ENCODE assay signal across 8 cellular contexts in genomic region chr7:2520131-2520807, GRCh38. TPM values are rescaled to one million over a fixed set of nuclear protein-coding genes. Genes with fewer than 3 reads are reported as not detected.
A peak's percentile ranks its signal among the peaks of the same experiment; 100 is the strongest.
DNase-seq lines count a peak whose midpoint lies in the region; ATAC-seq and TF ChIP-seq lines count a peak whose summit lies in the region.

No MANE protein-coding gene starts in this region.

- H3K27ac ChIP-seq in body of pancreas (peak overlapping the region; percentile 89 to 98 (median 93)), lower lobe of right lung (peak overlapping the region; percentile 92), upper lobe of right lung (peak overlapping the region; percentile 47)

- peaks cover 58% of the 10 kb centered on the region for H3K4me1 ChIP-seq in body of pancreas
- H3K4me1 ChIP-seq in lower lobe of right lung = peaks cover 58% of the 10 kb centered on the region
- peaks cover 54% of the 10 kb centered on the region for H3K4me1 ChIP-seq in upper lobe of right lung

- POLR2A ChIA-PET in activated CD4-positive, alpha-beta T cell treated with anti-CD3 and anti-CD28 coated beads for 36 hours (lab: Charles Lee) = interaction anchor here (1.5 kb wide), 1 partner anchor 9 kb away, joined by 3 read pairs; no protein-coding TSS in a partner anchor

- no peaks in the 10 kb centered on the region for H3K9me3 Mint-ChIP-seq in activated CD4-positive, alpha-beta T cell treated with anti-CD3 and anti-CD28 coated beads for 36 hours (ENCODE audit: low read depth)

- H3K27ac Mint-ChIP-seq in activated CD4-positive, alpha-beta T cell treated with anti-CD3 and anti-CD28 coated beads for 36 hours = peak overlapping the region; percentile 73

- H3K4me3 ChIP-seq in body of pancreas (peak overlapping the region; percentile 44 to 68), lower lobe of right lung (peak overlapping the region; percentile 77), upper lobe of right lung (peak overlapping the region; percentile 65)

- no peak for ATAC-seq in activated CD4-positive, alpha-beta T cell treated with anti-CD3 and anti-CD28 coated beads for 36 hours
- ATAC-seq in body of pancreas (no peak), lower lobe of right lung (no peak), upper lobe of right lung (no peak)

- TF ChIP-seq POLR2A in body of pancreas (IDR thresholded peaks at IDR 0.05) = peak in 1 of 3 donors; percentile 28

- H3K27me3 Mint-ChIP-seq in activated CD4-positive, alpha-beta T cell treated with anti-CD3 and anti-CD28 coated beads for 36 hours = no peaks in the 10 kb centered on the region

- H3K9me3 ChIP-seq in body of pancreas (no peaks in the 10 kb centered on the region), lower lobe of right lung (no peaks in the 10 kb centered on the region), upper lobe of right lung (no peaks in the 10 kb centered on the region)

- DNase-seq in activated CD4-positive, alpha-beta T cell treated with anti-CD3 and anti-CD28 coated beads for 36 hours = peak; percentile 65
- no peak for DNase-seq in activated CD4-positive, alpha-beta T cell treated with anti-CD3 and anti-CD28 coated beads, Interleukin-2, amount 50 U/mL, for 1 hour
- DNase-seq in NCI-H510A (lab: John Stamatoyannopoulos, UW) (peak; percentile 67), body of pancreas (peak; percentile 57 to 68 (median 60)), lower lobe of right lung (peak; percentile 73), upper lobe of right lung (no peak), NCI-H1436 treated with DMSO at 0.1 percent for 48 hours (lab: John Stamatoyannopoulos, UW) (no peak), NCI-H1105 (lab: John Stamatoyannopoulos, UW) (no peak)

- H3K36me3 Mint-ChIP-seq in activated CD4-positive, alpha-beta T cell treated with anti-CD3 and anti-CD28 coated beads for 36 hours (ENCODE audit: low read depth) = no peaks in the 10 kb centered on the region

- TF ChIP-seq CTCF in body of pancreas (IDR thresholded peaks at IDR 0.05) (peak in 3 of 7 experiments; percentile 6 to 34 (median 25)), lower lobe of right lung (IDR thresholded peaks at IDR 0.05) (peak; percentile 18), upper lobe of right lung (IDR thresholded peaks at IDR 0.05) (no peak)

- WGBS in body of pancreas, 2 donors = 1% methylated on average over 31 of the region's 38 CpGs; no CpG with 5 or more reads in 1 of the 2 donors

- H3K27me3 ChIP-seq in body of pancreas (no peaks in the 10 kb centered on the region), lower lobe of right lung (ENCODE audit: low read depth) (no peaks in the 10 kb centered on the region), upper lobe of right lung (no peaks in the 10 kb centered on the region)

- H3K36me3 ChIP-seq in body of pancreas (replicated peaks in 1 of 2; ENCODE audit: insufficient read depth in 1 of 2, low read depth in 2 of 2) = no peaks in the 10 kb centered on the region
- peaks cover 5% of the 10 kb centered on the region for H3K36me3 ChIP-seq in lower lobe of right lung
- H3K36me3 ChIP-seq in upper lobe of right lung = peaks cover 3% of the 10 kb centered on the region

- H3K4me1 Mint-ChIP-seq in activated CD4-positive, alpha-beta T cell treated with anti-CD3 and anti-CD28 coated beads for 36 hours = peaks cover 32% of the 10 kb centered on the region

- H3K4me3 Mint-ChIP-seq in activated CD4-positive, alpha-beta T cell treated with anti-CD3 and anti-CD28 coated beads for 36 hours = peak overlapping the region; percentile 89

- CTCF ChIA-PET in activated CD4-positive, alpha-beta T cell treated with anti-CD3 and anti-CD28 coated beads for 36 hours (lab: Charles Lee) = interaction anchor here (0.6 to 1.5 kb wide), 6 partner anchors 11 to 124 kb away, joined by 3 to 4 read pairs (median 4); no protein-coding TSS in a partner anchor

- intact Hi-C loops in activated CD4-positive, alpha-beta T cell treated with anti-CD3 and anti-CD28 coated beads for 36 hours (cut with DNase I, micrococcal nuclease) = loop anchor here in 1 of 2 experiments (5.0 to 10.0 kb wide), 3 partner anchors 112 to 325 kb away; partner anchors contain the start of genes GNA12 and TTYH3
- intact Hi-C loops in body of pancreas (cut with DNase I) (no loop called here), lower lobe of right lung (cut with DNase I) (no loop called here), upper lobe of right lung (cut with DNase I) (no loop called here)

RNA-seq across cellular contexts. Expression of gene LFNG, which starts 0.7 kb away (rescaled TPM):
- 10 to 100 TPM; 14.9 to 23.3 TPM for total RNA-seq in activated CD4-positive, alpha-beta T cell treated with anti-CD3 and anti-CD28 coated beads for 36 hours
- total RNA-seq in body of pancreas = 100 to 1,000 TPM in 1 of 2 donors, 10 to 100 TPM in 1; 47.8 to 142 TPM
- 42.6 TPM for total RNA-seq in lower lobe of right lung
- total RNA-seq in upper lobe of right lung = 35.4 TPM

RNA-seq across cellular contexts. Expression of gene BRAT1, which starts 35.1 kb away (rescaled TPM):
- 10 to 100 TPM; 34.7 to 35.9 TPM for total RNA-seq in activated CD4-positive, alpha-beta T cell treated with anti-CD3 and anti-CD28 coated beads for 36 hours
- total RNA-seq in body of pancreas = 10 to 100 TPM; 36.6 to 46.8 TPM
- total RNA-seq in lower lobe of right lung = 24.4 TPM
- total RNA-seq in upper lobe of right lung = 24.1 TPM

RNA-seq across cellular contexts. Expression of gene IQCE, which starts 38.5 kb away (rescaled TPM):
- 1 to 10 TPM; 7.2 to 8.4 TPM for total RNA-seq in activated CD4-positive, alpha-beta T cell treated with anti-CD3 and anti-CD28 coated beads for 36 hours
- total RNA-seq in body of pancreas (10 to 100 TPM in 1 of 2 donors, 1 to 10 TPM in 1; 7.8 to 73.2 TPM), lower lobe of right lung (32.0 TPM), upper lobe of right lung (22.2 TPM)

RNA-seq across cellular contexts. Expression of gene GRIFIN, which starts 44.1 kb away (rescaled TPM):
- total RNA-seq in activated CD4-positive, alpha-beta T cell treated with anti-CD3 and anti-CD28 coated beads for 36 hours = not detected
- total RNA-seq in body of pancreas (not detected), lower lobe of right lung (not detected), upper lobe of right lung (not detected)

Comparison
In these comparisons a context has a peak if more than half of its experiments do, and no peak if none do; other contexts are left out.
1. DNase-seq: peak in activated CD4-positive, alpha-beta T cell treated with anti-CD3 and anti-CD28 coated beads for 36 hours (single experiment), NCI-H510A (single experiment), body of pancreas (4 of 4) and lower lobe of right lung (single experiment); none in activated CD4-positive, alpha-beta T cell treated with anti-CD3 and anti-CD28 coated beads, Interleukin-2, amount 50 U/mL, for 1 hour (single experiment), upper lobe of right lung (single experiment), NCI-H1436 treated with DMSO at 0.1 percent for 48 hours (single experiment) and NCI-H1105 (single experiment).
2. Peak in every context shown above with its lines, with median percentiles within 50 percentile points of each other: H3K27ac ChIP-seq and H3K4me3 ChIP-seq.